Comparison of ENCODE assay signal across 27 cellular contexts in genomic region chr7:32458025-32458424, GRCh38.
"Had no signal": no experiment of that assay in that cellular context is flagged by ENCODE, and none has a peak within 500 bp of the region (broad histone marks: within the 10 kb centered on the region; RNA-seq: fewer than 3 reads in every experiment).

No MANE protein-coding gene starts in this region.

- DNase-seq: activated CD4-positive, alpha-beta memory T cell treated with anti-CD3 and anti-CD28 coated beads, Interleukin-2, amount 10 ng/mL, durations not matched to agents 7 days and 5 days; activated CD4-positive, alpha-beta T cell treated with anti-CD3 and anti-CD28 coated beads for 1 hour; activated CD4-positive, alpha-beta T cell treated with anti-CD3 and anti-CD28 coated beads for 4 hours; activated CD4-positive, alpha-beta T cell treated with anti-CD3 and anti-CD28 coated beads, Interleukin-2, amount 10 ng/mL, durations not matched to agents 7 days and 5 days; activated CD4-positive, alpha-beta T cell treated with anti-CD3 and anti-CD28 coated beads, Interleukin-2, amount 50 U/mL, for 4 hours; activated CD8-positive, alpha-beta memory T cell treated with anti-CD3 and anti-CD28 coated beads, Interleukin-2, amount 50 U/mL, for 48 hours; activated gamma-delta T cell; activated naive CD4-positive, alpha-beta T cell; activated naive CD4-positive, alpha-beta T cell treated with anti-CD3 and anti-CD28 coated beads, Interleukin-2, amount 10 ng/mL, durations not matched to agents 7 days and 5 days; activated naive CD8-positive, alpha-beta T cell treated with anti-CD3 and anti-CD28 coated beads, Interleukin-2, amount 10 ng/mL, durations not matched to agents 7 days and 5 days; activated T-cell treated with anti-CD3 and anti-CD28 coated beads for 4 hours; activated T-cell treated with anti-CD3 and anti-CD28 coated beads, Interleukin-2, amount 50 U/mL, for 24 hours; activated T-cell treated with anti-CD3 and anti-CD28 coated beads, Interleukin-2, amount 50 U/mL, for 72 hours; dorsolateral prefrontal cortex; effector memory CD4-positive, alpha-beta T cell; endodermal cell; foreskin fibroblast; gastrocnemius medialis; glutamatergic neuron; heart left ventricle; T-helper 2 cell had no signal

- H3K36me3 ChIP-seq: ascending aorta, breast epithelium, gastrocnemius medialis, heart left ventricle had no signal

- H3K4me1 ChIP-seq: ascending aorta, breast epithelium, heart left ventricle had no signal

- H3K27me3 ChIP-seq: ascending aorta, breast epithelium, gastrocnemius medialis had no signal

- H3K9me3 ChIP-seq: ascending aorta, breast epithelium, gastrocnemius medialis, heart left ventricle had no signal

- H3K4me3 ChIP-seq: ascending aorta, breast epithelium, coronary artery, dorsolateral prefrontal cortex, gastrocnemius medialis, heart left ventricle had no signal

- ATAC-seq: esophagus mucosa, gastrocnemius medialis, heart left ventricle, WTC11 had no signal

- H3K27ac ChIP-seq: ascending aorta, breast epithelium, coronary artery, dorsolateral prefrontal cortex, gastrocnemius medialis, heart left ventricle, VCaP had no signal
